11 cellular contexts compared by ENCODE assay signal in genomic region chr15:76718863-76719262, GRCh38.
"Had no signal": no experiment of that assay in that cellular context is flagged by ENCODE, and none has a peak within 500 bp of the region (broad histone marks: within the 10 kb centered on the region; RNA-seq: fewer than 3 reads in every experiment).

No MANE protein-coding gene starts in this region.

- H3K4me2 ChIP-seq: GM23338 had no signal

- DNase-seq: GM23248, GOT3, H7, H9, HCEC 1CT, HFFc6 had no signal

- FAIRE-seq: H1, H54 had no signal

- H3K36me3 ChIP-seq: HAP-1 had no signal

- H3K9me3 ChIP-seq: HAP-1 had no signal

- H2AFZ ChIP-seq: GM23248, GM23338 had no signal

- H3K9ac ChIP-seq: GM23248 had no signal

- H3K27ac ChIP-seq: GM23248 had no signal

- H3K4me3 ChIP-seq: GM23248, GM23338, HAP-1 had no signal

- ATAC-seq: GM23338, HCT116 had no signal
